Comparison of ENCODE assay signal across 15 cellular contexts in the genomic region with DNA sequence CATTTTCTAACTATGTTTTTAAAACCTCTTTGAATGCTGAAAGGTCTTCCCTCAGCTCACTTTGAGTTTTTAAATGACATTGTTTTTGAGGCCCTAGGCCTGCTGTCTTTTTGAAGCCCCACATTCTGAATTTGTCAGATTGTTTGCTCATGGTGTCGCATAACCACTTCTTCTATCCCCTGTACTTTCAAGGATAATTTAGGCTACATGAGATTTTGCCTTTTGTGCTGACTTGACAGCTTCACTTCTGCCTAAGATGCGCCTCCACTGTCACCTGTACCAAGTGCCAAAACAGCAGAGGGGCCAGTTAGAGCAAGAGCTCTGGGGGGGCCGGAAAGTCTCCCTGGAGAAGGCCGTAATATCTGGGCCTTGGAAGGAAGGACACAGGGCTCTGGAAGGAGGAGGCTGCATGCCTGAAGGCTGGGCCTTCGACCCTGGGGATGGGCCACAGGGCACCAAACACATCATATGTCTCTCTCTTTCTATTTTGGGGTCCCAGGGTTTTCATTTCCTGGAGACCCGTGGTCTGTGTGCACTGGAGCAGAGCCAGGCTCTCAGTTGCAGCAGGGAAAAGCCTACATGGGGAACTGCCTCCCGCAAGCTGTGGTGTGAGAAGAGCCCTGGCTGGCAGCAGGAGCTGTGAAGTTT. TPM values are rescaled to one million over a fixed set of nuclear protein-coding genes. Genes with fewer than 3 reads are reported as not detected.
DNase-seq lines count a peak whose midpoint lies in the region; ATAC-seq and TF ChIP-seq lines count a peak whose summit lies in the region.
"Had no signal": no experiment of that assay in that cellular context is flagged by ENCODE, and none has a peak within 500 bp of the region (broad histone marks: within the 10 kb centered on the region; RNA-seq: fewer than 3 reads in every experiment).

No MANE protein-coding gene starts in this region.

- no peak overlapping the region for H3K4ac ChIP-seq in mesenchymal stem cell (ENCODE audit: low read depth in 1 of 2, low read length in 2 of 2)

- H2BK5ac ChIP-seq in mesenchymal stem cell (ENCODE audit: low read depth, low read length, poor library complexity, severe bottlenecking), result no peak overlapping the region

- H4K91ac ChIP-seq in mesenchymal stem cell (ENCODE audit: low read length), result no peak overlapping the region

- H4K20me1 ChIP-seq in DOHH2 (ENCODE audit: control insufficient read depth, insufficient read depth, low read depth, low read length), result no peaks in the 10 kb centered on the region

- no peak overlapping the region for H2AK5ac ChIP-seq in mesenchymal stem cell (ENCODE audit: low read length, severe bottlenecking)

- H3K9me3 ChIP-seq in DOHH2 (ENCODE audit: control insufficient read depth, insufficient read depth, low read length), result no peaks in the 10 kb centered on the region
- H3K9me3 ChIP-seq in Panc1 (ENCODE audit: control insufficient read depth, insufficient read depth, low read depth, low read length), result no peaks in the 10 kb centered on the region
- H3K9me3 ChIP-seq in mesenchymal stem cell (ENCODE audit: control insufficient read depth, low read length), result no peaks in the 10 kb centered on the region
- no peaks in the 10 kb centered on the region for H3K9me3 ChIP-seq in A673 (ENCODE audit: low read depth, low read length, poor library complexity, severe bottlenecking)

- no peak overlapping the region for H4K8ac ChIP-seq in mesenchymal stem cell (ENCODE audit: low read length)

- no peaks in the 10 kb centered on the region for H3K27me3 ChIP-seq in DOHH2 (ENCODE audit: control insufficient read depth, low read length)
- no peaks in the 10 kb centered on the region for H3K27me3 ChIP-seq in Panc1 (ENCODE audit: control insufficient read depth, insufficient read depth, low read length)
- no peaks in the 10 kb centered on the region for H3K27me3 ChIP-seq in mesenchymal stem cell (ENCODE audit: control insufficient read depth in 1 of 2, insufficient read depth in 1 of 2, low read length in 2 of 2)
- H3K27me3 ChIP-seq in A673 (replicated peaks; ENCODE audit: insufficient read depth, low read depth, low read length, poor library complexity), result no peaks in the 10 kb centered on the region

- H3K9me2 ChIP-seq in DOHH2 (replicated peaks; ENCODE audit: control insufficient read depth, low read length), result no peaks in the 10 kb centered on the region

- peaks cover 13% of the 10 kb centered on the region for H3K4me1 ChIP-seq in DOHH2 (ENCODE audit: control insufficient read depth, low read length)
- H3K4me1 ChIP-seq in Panc1 (ENCODE audit: control insufficient read depth, insufficient read depth, low read length), result peaks cover 39% of the 10 kb centered on the region
- peaks cover 20% of the 10 kb centered on the region for H3K4me1 ChIP-seq in mesenchymal stem cell (ENCODE audit: control insufficient read depth, insufficient read depth, low read depth, low read length)
- no peaks in the 10 kb centered on the region for H3K4me1 ChIP-seq in A673 (ENCODE audit: insufficient read depth, low read length, poor library complexity, severe bottlenecking)

- in situ Hi-C loops in Panc1 (cut with HindIII; ENCODE audit: low pct_unique_long_range_greater_than_20kb, low sequenced_read_pairs), result no loop called here

- H3K4me2 ChIP-seq in DOHH2 (ENCODE audit: low read length), result peak overlapping the region; percentile 10
- no peak overlapping the region for H3K4me2 ChIP-seq in mesenchymal stem cell (ENCODE audit: low read length, poor library complexity, severe bottlenecking)

- POLR2A ChIA-PET in Panc1 (lab: Charles Lee), result no interaction called here
- POLR2A ChIA-PET in A673 (lab: Charles Lee; ENCODE audit: low non-redundant PET), result no interaction called here

- H3K36me3 Mint-ChIP-seq in activated naive CD4-positive, alpha-beta T cell treated with anti-CD3 and anti-CD28 coated beads for 36 hours (ENCODE audit: low read depth), result no peaks in the 10 kb centered on the region

- H3K79me2 ChIP-seq in DOHH2 (ENCODE audit: control insufficient read depth, low read length), result no peaks in the 10 kb centered on the region

- TF ChIP-seq CTCF in DOHH2 (IDR thresholded peaks at IDR 0.05; ENCODE audit: low read depth, low read length, poor library complexity, severe bottlenecking) (no peak), Panc1 (IDR thresholded peaks at IDR 0.05) (no peak), A673 (conservative IDR thresholded peaks at IDR 0.05; ENCODE audit: low read depth, low read length) (no peak)

- WGBS in mesenchymal stem cell, result 82% methylated on average over 7 of the region's 7 CpGs

- no peak overlapping the region for H2AFZ ChIP-seq in mesenchymal stem cell (ENCODE audit: low read depth, low read length)

- H3K9me3 Mint-ChIP-seq in activated naive CD4-positive, alpha-beta T cell treated with anti-CD3 and anti-CD28 coated beads for 36 hours, result no peaks in the 10 kb centered on the region
- H3K9me3 Mint-ChIP-seq: stimulated activated memory B cell treated with anti-CD40 and anti-IgM and Interleukin-4, amounts not matched to agents 10 μg/mL and 1 μg/mL and 100 μg/mL, for 72 hours had no signal

- H3K4me3 ChIP-seq in DOHH2 (ENCODE audit: low read length) (no peak overlapping the region), Panc1 (ENCODE audit: low read depth in 2 of 2, low read length in 2 of 2) (no peak overlapping the region), mesenchymal stem cell (ENCODE audit: insufficient read depth in 1 of 2, low read depth in 1 of 2, low read length in 2 of 2) (no peak overlapping the region), A673 (ENCODE audit: low read depth, low read length, poor library complexity, severe bottlenecking) (no peak overlapping the region)
- H3K4me3 ChIP-seq: skin epidermis had no signal

- peak; percentile 52 for ATAC-seq in GM19438 (IDR thresholded peaks at IDR 0.05; ENCODE audit: low read depth, unreplicated experiment)
- no peak for ATAC-seq in Panc1
- no peak for ATAC-seq in HG02970 (IDR thresholded peaks at IDR 0.05; ENCODE audit: low FRiP score, unreplicated experiment)
- ATAC-seq: stimulated activated memory B cell treated with anti-CD40 and anti-IgM and Interleukin-4, amounts not matched to agents 10 μg/mL and 1 μg/mL and 100 μg/mL, for 72 hours; T-helper 17 cell had no signal

- H3K36me3 ChIP-seq in DOHH2 (ENCODE audit: control insufficient read depth, low read length) (no peaks in the 10 kb centered on the region; the same call in 1 of the 2 replicates), Panc1 (ENCODE audit: control insufficient read depth, insufficient read depth, low read length) (no peaks in the 10 kb centered on the region), mesenchymal stem cell (ENCODE audit: control insufficient read depth in 1 of 2, insufficient read depth in 2 of 2, low read depth in 1 of 2, low read length in 2 of 2) (peaks cover 59 to 67% of the 10 kb centered on the region in 2 experiments), A673 (ENCODE audit: insufficient read depth, low read length, poor library complexity, severe bottlenecking) (peaks cover 4% of the 10 kb centered on the region)

- no peak for DNase-seq in Panc1 (ENCODE audit: low read depth, low spot score)
- no peak for DNase-seq in mesenchymal stem cell
- no peak for DNase-seq in activated naive CD4-positive, alpha-beta T cell treated with anti-CD3 and anti-CD28 coated beads for 36 hours
- no peak for DNase-seq in A673 (ENCODE audit: low spot score)
- no peak for DNase-seq in RKO (ENCODE audit: low spot score)
- DNase-seq: activated CD4-positive, alpha-beta T cell treated with anti-CD3 and anti-CD28 coated beads for 1 hour; kidney; NCI-H2029 treated with DMSO at 0.1 percent for 48 hours; occipital lobe; T-helper 17 cell had no signal

- H2BK12ac ChIP-seq in mesenchymal stem cell (ENCODE audit: low read length in 2 of 2), result no peak overlapping the region

- intact Hi-C loops in Panc1 (cut with micrococcal nuclease; ENCODE audit: unreplicated experiment), result no loop called here
- intact Hi-C loops in activated naive CD4-positive, alpha-beta T cell treated with anti-CD3 and anti-CD28 coated beads for 36 hours (cut with micrococcal nuclease), result no loop called here
- intact Hi-C loops in A673 (cut with micrococcal nuclease; ENCODE audit: unreplicated experiment), result no loop called here

- H2BK15ac ChIP-seq in mesenchymal stem cell (ENCODE audit: low read depth, poor library complexity, severe bottlenecking), result no peak overlapping the region

- no peak overlapping the region for H2BK120ac ChIP-seq in mesenchymal stem cell (ENCODE audit: low read depth, low read length)

- peaks cover 24% of the 10 kb centered on the region for H3K79me1 ChIP-seq in mesenchymal stem cell (replicated peaks; ENCODE audit: low read length, poor library complexity, severe bottlenecking)

- no peak overlapping the region for H3K27ac Mint-ChIP-seq in activated naive CD4-positive, alpha-beta T cell treated with anti-CD3 and anti-CD28 coated beads for 36 hours
- H3K27ac Mint-ChIP-seq: stimulated activated memory B cell treated with anti-CD40 and anti-IgM and Interleukin-4, amounts not matched to agents 10 μg/mL and 1 μg/mL and 100 μg/mL, for 72 hours; T-helper 17 cell had no signal

- no peaks in the 10 kb centered on the region for H3F3A ChIP-seq in DOHH2 (ENCODE audit: control insufficient read depth, insufficient read depth)

- no peaks in the 10 kb centered on the region for H3K4me1 Mint-ChIP-seq in activated naive CD4-positive, alpha-beta T cell treated with anti-CD3 and anti-CD28 coated beads for 36 hours (ENCODE audit: low read depth)
- H3K4me1 Mint-ChIP-seq: T-helper 17 cell had no signal

- TSS peak; percentile 68 for BruUV-seq in Panc1 (replicated peaks; lab: Mats Ljungman, UMichigan)
- BruUV-seq in A673 (replicated peaks; lab: Mats Ljungman, UMichigan), result no TSS peak

- no peak overlapping the region for H3K23ac ChIP-seq in mesenchymal stem cell (ENCODE audit: low read length in 2 of 2)

- CTCF ChIA-PET in Panc1 (lab: Charles Lee), result no interaction called here
- CTCF ChIA-PET in activated naive CD4-positive, alpha-beta T cell treated with anti-CD3 and anti-CD28 coated beads for 36 hours (lab: Charles Lee), result no interaction called here
- CTCF ChIA-PET in A673 (lab: Charles Lee), result no interaction called here

- no peak overlapping the region for H3K18ac ChIP-seq in mesenchymal stem cell (ENCODE audit: low read depth in 1 of 2, low read length in 2 of 2)

- no peak overlapping the region for H3K4me3 Mint-ChIP-seq in activated naive CD4-positive, alpha-beta T cell treated with anti-CD3 and anti-CD28 coated beads for 36 hours
- H3K4me3 Mint-ChIP-seq: stimulated activated memory B cell treated with anti-CD40 and anti-IgM and Interleukin-4, amounts not matched to agents 10 μg/mL and 1 μg/mL and 100 μg/mL, for 72 hours; T-helper 17 cell had no signal

- peak overlapping the region; percentile 26 for H3K9ac ChIP-seq in mesenchymal stem cell (ENCODE audit: low read length)

- H3K27ac ChIP-seq in DOHH2 (ENCODE audit: low read depth, low read length) (no peak overlapping the region), Panc1 (ENCODE audit: low read length) (no peak overlapping the region), mesenchymal stem cell (ENCODE audit: low read length, poor library complexity, severe bottlenecking) (peak overlapping the region; percentile 19), A673 (ENCODE audit: low read depth, low read length, poor library complexity, severe bottlenecking) (no peak overlapping the region)

- H3K27me3 Mint-ChIP-seq in activated naive CD4-positive, alpha-beta T cell treated with anti-CD3 and anti-CD28 coated beads for 36 hours (ENCODE audit: low read depth), result no peaks in the 10 kb centered on the region
- H3K27me3 Mint-ChIP-seq: stimulated activated memory B cell treated with anti-CD40 and anti-IgM and Interleukin-4, amounts not matched to agents 10 μg/mL and 1 μg/mL and 100 μg/mL, for 72 hours had no signal

- no peak overlapping the region for H3K14ac ChIP-seq in mesenchymal stem cell (ENCODE audit: low read length in 2 of 2)

RNA-seq across cellular contexts. Expression of a gene that starts 49.1 kb away (rescaled TPM):
- 142 TPM for total RNA-seq in Panc1 (2021; ENCODE audit: unreplicated experiment)
- 80.5 TPM for polyA plus RNA-seq in Panc1 (2012; ENCODE audit: insufficient read length)
- polyA plus RNA-seq in mesenchymal stem cell (2013, experiment 1 of 2), result 64.3 TPM
- 64.6 TPM for polyA plus RNA-seq in mesenchymal stem cell (2013, experiment 2 of 2)
- total RNA-seq in activated naive CD4-positive, alpha-beta T cell treated with anti-CD3 and anti-CD28 coated beads for 36 hours, result 1 to 10 TPM; 2.4 to 3.3 TPM
- total RNA-seq in A673 (2021), result 44.0 and 46.7 TPM in 2 replicates

Comparison
In these comparisons a context has a peak if more than half of its experiments do, and no peak if none do; other contexts are left out.
1. RNA of a gene that starts 49.1 kb away (total RNA-seq): 142 TPM in Panc1 (single experiment) and 44.0 to 46.7 TPM in A673; 2.4 to 3.3 TPM in activated naive CD4-positive, alpha-beta T cell treated with anti-CD3 and anti-CD28 coated beads for 36 hours; every median in the first group is over 10 times any median in the second.